1 cellular context compared by ENCODE assay signal in the genomic region with DNA sequence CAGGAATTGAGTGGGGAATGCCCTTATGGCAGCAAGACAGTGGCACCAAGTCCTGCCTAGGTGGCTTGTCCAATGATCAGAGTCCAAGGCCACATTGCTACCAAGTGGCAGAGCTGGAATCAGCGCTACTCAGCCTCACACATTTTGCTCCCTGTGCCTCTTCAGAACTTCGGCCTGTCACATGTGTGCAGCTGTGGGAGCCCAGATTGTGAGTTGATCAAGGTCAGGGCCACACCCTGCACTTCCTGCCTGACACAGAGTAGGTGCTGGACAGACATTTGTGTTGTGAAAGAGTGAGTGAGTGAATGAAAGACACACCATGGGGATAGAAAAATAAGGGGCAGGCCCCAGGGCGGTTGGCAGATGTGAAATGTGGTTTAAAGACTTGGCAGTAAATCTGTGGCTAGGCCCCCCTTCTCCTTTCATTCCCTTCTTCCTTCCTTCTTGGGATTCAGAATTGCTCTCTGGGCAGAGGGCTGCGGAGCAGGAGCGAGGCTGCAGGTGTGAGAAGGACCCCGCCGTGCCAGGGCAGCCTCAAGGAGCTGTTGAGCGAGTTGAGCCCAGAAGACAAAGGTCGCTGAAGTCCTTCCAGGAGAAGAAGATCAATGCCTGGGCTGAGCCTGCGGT.
TF ChIP-seq lines count a peak whose summit lies in the region.

No MANE protein-coding gene starts in this region.

TF ChIP-seq in HepG2, 621 proteins besides CTCF, POLR2A, EP300 and RAD21 (continued from another document):
- TF ChIP-seq TEF (CRISPR knock-in tag; IDR thresholded peaks at IDR 0.05) (no peak), ZNF644 (CRISPR knock-in tag; IDR thresholded peaks at IDR 0.05; ENCODE audit: low read depth) (no peak; the same call in 1 of the 2 replicates), SP1 (IDR thresholded peaks at IDR 0.05) (no peak), SP1 (CRISPR knock-in tag; IDR thresholded peaks at IDR 0.05) (no peak), PCBP1 (IDR thresholded peaks at IDR 0.05; ENCODE audit: borderline replicate concordance, low read depth, low read length) (no peak), TGIF2 (CRISPR knock-in tag; IDR thresholded peaks at IDR 0.05) (0 out of 2 replicates have a peak, but pooled peaks have one; percentile 33), ELF3 (CRISPR knock-in tag; IDR thresholded peaks at IDR 0.05) (peak; percentile 66), ZNF234 (CRISPR knock-in tag; conservative IDR thresholded peaks at IDR 0.05) (no peak), TBL1XR1 (IDR thresholded peaks at IDR 0.05; ENCODE audit: borderline replicate concordance, low read length, partially characterized antibody) (no peak), THYN1 (CRISPR knock-in tag; IDR thresholded peaks at IDR 0.05; ENCODE audit: borderline replicate concordance, low read depth) (no peak), WIZ (CRISPR knock-in tag; IDR thresholded peaks at IDR 0.05) (no peak), ZNF496 (CRISPR knock-in tag; IDR thresholded peaks at IDR 0.05; ENCODE audit: insufficient replicate concordance) (no peak), HNF4G (IDR thresholded peaks at IDR 0.05; ENCODE audit: borderline replicate concordance, low read depth, low read length) (no peak), HNF4G (CRISPR knock-in tag; IDR thresholded peaks at IDR 0.05; ENCODE audit: borderline replicate concordance, low read depth) (0 out of 2 replicates have a peak, but pooled peaks have one; percentile 43), ATF2 (CRISPR knock-in tag; IDR thresholded peaks at IDR 0.05) (no peak), IKZF5 (CRISPR knock-in tag; IDR thresholded peaks at IDR 0.05) (peak; percentile 34; the same call in 1 of the 2 replicates), ZNF607 (CRISPR knock-in tag; IDR thresholded peaks at IDR 0.05; ENCODE audit: borderline replicate concordance) (no peak), TEAD2 (CRISPR knock-in tag; IDR thresholded peaks at IDR 0.05) (no peak), NR2F1 (CRISPR knock-in tag; IDR thresholded peaks at IDR 0.05) (0 out of 4 replicates have a peak, but pooled peaks of 1 of the 2 experiments have one; percentile 35), THRA (CRISPR knock-in tag; IDR thresholded peaks at IDR 0.05; ENCODE audit: borderline replicate concordance) (peak; percentile 46; the same call in 1 of the 2 replicates), TFAP4 (IDR thresholded peaks at IDR 0.05; ENCODE audit: borderline replicate concordance, low read depth) (peak; percentile 44; the same call in 1 of the 2 replicates), ZNF616 (CRISPR knock-in tag; IDR thresholded peaks at IDR 0.05; ENCODE audit: low read depth) (no peak), ZNF124 (CRISPR knock-in tag; IDR thresholded peaks at IDR 0.05) (no peak), SOX5 (CRISPR knock-in tag; IDR thresholded peaks at IDR 0.05; ENCODE audit: borderline replicate concordance) (peak; percentile 39; the same call in 1 of the 2 replicates), ELF1 (CRISPR knock-in tag; IDR thresholded peaks at IDR 0.05) (peak; percentile 74), BCL6 (CRISPR knock-in tag; IDR thresholded peaks at IDR 0.05) (0 out of 2 replicates have a peak, but pooled peaks have one; percentile 26), CHCHD3 (CRISPR knock-in tag; IDR thresholded peaks at IDR 0.05) (no peak), MED1 (CRISPR knock-in tag; IDR thresholded peaks at IDR 0.05) (0 out of 2 replicates have a peak, but pooled peaks have one; percentile 42), FOXJ3 (CRISPR knock-in tag; IDR thresholded peaks at IDR 0.05; ENCODE audit: borderline replicate concordance) (no peak), TFDP1 (CRISPR knock-in tag; IDR thresholded peaks at IDR 0.05; ENCODE audit: borderline replicate concordance) (peak; percentile 64; the same call in 1 of the 2 replicates), ZFP82 (CRISPR knock-in tag; IDR thresholded peaks at IDR 0.05; ENCODE audit: borderline replicate concordance) (no peak), NBN (conservative IDR thresholded peaks at IDR 0.05) (no peak), TCF7L2 (IDR thresholded peaks at IDR 0.05; ENCODE audit: low read depth, low read length) (no peak), RXRA (CRISPR knock-in tag; IDR thresholded peaks at IDR 0.05) (peak; percentile 33; the same call in 1 of the 2 replicates), PHB2 (IDR thresholded peaks at IDR 0.05; ENCODE audit: partially characterized antibody) (no peak)
- TF ChIP-seq, protein P1, sequence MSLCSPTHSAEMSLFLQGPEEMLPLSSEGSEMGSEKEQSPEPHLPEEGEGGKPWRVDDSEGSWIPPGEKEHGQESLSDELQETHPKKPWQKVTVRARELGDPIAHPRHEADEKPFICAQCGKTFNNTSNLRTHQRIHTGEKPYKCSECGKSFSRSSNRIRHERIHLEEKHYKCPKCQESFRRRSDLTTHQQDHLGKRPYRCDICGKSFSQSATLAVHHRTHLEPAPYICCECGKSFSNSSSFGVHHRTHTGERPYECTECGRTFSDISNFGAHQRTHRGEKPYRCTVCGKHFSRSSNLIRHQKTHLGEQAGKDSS (CRISPR knock-in tag; IDR thresholded peaks at IDR 0.05; ENCODE audit: borderline replicate concordance, low read depth): no peak
- TF ChIP-seq, protein P2, sequence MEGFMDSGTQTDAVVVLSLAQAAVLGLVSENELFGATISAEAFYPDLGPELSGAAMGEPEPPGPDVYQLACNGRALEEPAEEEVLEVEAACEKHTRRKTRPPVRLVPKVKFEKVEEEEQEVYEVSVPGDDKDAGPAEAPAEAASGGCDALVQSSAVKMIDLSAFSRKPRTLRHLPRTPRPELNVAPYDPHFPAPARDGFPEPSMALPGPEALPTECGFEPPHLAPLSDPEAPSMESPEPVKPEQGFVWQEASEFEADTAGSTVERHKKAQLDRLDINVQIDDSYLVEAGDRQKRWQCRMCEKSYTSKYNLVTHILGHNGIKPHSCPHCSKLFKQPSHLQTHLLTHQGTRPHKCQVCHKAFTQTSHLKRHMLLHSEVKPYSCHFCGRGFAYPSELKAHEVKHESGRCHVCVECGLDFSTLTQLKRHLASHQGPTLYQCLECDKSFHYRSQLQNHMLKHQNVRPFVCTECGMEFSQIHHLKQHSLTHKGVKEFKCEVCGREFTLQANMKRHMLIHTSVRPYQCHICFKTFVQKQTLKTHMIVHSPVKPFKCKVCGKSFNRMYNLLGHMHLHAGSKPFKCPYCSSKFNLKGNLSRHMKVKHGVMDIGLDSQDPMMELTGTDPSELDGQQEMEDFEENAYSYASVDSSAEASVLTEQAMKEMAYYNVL (CRISPR knock-in tag; IDR thresholded peaks at IDR 0.05; ENCODE audit: borderline replicate concordance): peak; percentile 88; the same call in 1 of the 2 replicates
- TF ChIP-seq, protein P3, sequence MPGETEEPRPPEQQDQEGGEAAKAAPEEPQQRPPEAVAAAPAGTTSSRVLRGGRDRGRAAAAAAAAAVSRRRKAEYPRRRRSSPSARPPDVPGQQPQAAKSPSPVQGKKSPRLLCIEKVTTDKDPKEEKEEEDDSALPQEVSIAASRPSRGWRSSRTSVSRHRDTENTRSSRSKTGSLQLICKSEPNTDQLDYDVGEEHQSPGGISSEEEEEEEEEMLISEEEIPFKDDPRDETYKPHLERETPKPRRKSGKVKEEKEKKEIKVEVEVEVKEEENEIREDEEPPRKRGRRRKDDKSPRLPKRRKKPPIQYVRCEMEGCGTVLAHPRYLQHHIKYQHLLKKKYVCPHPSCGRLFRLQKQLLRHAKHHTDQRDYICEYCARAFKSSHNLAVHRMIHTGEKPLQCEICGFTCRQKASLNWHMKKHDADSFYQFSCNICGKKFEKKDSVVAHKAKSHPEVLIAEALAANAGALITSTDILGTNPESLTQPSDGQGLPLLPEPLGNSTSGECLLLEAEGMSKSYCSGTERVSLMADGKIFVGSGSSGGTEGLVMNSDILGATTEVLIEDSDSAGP (CRISPR knock-in tag; IDR thresholded peaks at IDR 0.05; ENCODE audit: borderline replicate concordance): 0 out of 2 replicates have a peak, but pooled peaks have one; percentile 12
- TF ChIP-seq, protein P4, sequence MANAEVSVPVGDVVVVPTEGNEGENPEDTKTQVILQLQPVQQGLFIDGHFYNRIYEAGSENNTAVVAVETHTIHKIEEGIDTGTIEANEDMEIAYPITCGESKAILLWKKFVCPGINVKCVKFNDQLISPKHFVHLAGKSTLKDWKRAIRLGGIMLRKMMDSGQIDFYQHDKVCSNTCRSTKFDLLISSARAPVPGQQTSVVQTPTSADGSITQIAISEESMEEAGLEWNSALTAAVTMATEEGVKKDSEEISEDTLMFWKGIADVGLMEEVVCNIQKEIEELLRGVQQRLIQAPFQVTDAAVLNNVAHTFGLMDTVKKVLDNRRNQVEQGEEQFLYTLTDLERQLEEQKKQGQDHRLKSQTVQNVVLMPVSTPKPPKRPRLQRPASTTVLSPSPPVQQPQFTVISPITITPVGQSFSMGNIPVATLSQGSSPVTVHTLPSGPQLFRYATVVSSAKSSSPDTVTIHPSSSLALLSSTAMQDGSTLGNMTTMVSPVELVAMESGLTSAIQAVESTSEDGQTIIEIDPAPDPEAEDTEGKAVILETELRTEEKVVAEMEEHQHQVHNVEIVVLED (CRISPR knock-in tag; IDR thresholded peaks at IDR 0.05; ENCODE audit: borderline replicate concordance): no peak
